ENCODE assay signal across 15 cellular contexts in the genomic region with DNA sequence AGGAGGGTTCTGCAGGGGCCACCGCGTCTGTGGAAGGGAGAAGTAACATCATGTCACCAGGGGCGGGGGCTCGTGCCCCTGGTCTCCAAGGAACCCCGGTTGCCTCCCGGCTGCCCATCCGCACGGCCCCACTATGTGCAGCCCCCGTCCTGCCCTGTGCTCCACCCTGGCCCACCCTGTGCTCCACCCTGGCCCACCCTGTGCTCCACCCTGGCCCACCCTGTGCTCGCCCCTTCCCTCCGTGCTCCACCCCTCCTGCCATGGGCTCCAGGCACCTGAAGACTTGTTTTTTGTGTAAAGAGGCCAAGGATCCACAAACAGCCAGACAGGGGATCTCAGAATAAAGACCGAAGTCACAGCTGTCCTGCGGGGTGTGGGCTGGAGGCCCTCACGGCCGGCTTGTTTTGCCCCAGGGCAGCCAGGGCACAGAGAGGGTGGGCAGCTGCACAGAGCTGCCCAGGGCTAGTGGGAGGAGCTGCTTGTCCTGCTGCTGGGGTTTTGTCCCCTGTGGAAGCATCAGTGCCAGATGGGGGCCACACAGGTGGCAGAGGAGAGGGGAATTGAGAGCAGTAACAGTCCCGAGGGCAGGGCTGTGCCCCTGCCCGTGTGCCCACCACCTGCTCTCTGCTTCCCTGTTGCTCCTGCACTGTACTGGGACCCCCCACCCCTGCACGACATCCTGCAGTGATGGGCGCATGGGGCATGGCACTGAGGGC.
"Had no signal": no experiment of that assay in that cellular context is flagged by ENCODE, and none has a peak within 500 bp of the region (broad histone marks: within the 10 kb centered on the region; RNA-seq: fewer than 3 reads in every experiment).

No MANE protein-coding gene starts in this region.

- H3K4me3 Mint-ChIP-seq: activated naive CD8-positive, alpha-beta T cell; effector memory CD8-positive, alpha-beta T cell; immature natural killer cell; nephron had no signal

- ATAC-seq: effector memory CD8-positive, alpha-beta T cell; left cardiac atrium; mucosa of descending colon had no signal

- H3K9me3 Mint-ChIP-seq: effector memory CD8-positive, alpha-beta T cell; immature natural killer cell; nephron had no signal

- H3K27ac Mint-ChIP-seq: activated naive CD8-positive, alpha-beta T cell; effector memory CD8-positive, alpha-beta T cell; immature natural killer cell; nephron had no signal

- DNase-seq: activated CD4-positive, alpha-beta T cell treated with anti-CD3 and anti-CD28 coated beads, Interleukin-2, amount 50 U/mL, for 4 hours; activated CD4-positive, CD25-positive, alpha-beta regulatory T cell treated with anti-CD3 and anti-CD28 coated beads, Interleukin-2, amount 50 U/mL, for 72 hours; activated gamma-delta T cell; activated T-cell treated with anti-CD3 and anti-CD28 coated beads, Interleukin-2, amount 50 U/mL, for 1 hour; brain microvascular endothelial cell; effector memory CD8-positive, alpha-beta T cell; immature natural killer cell; left cardiac atrium; mucosa of descending colon; ovary; stimulated activated CD4-positive, alpha-beta T cell treated with anti-CD3 and anti-CD28 coated beads, Interleukin-2, amount 100 ng/mL, for 48 hours; stimulated activated CD8-positive, alpha-beta memory T cell treated with anti-CD3 and anti-CD28 coated beads, Interleukin-4, amount 100 ng/mL, for 48 hours; thyroid gland had no signal

- H3K36me3 Mint-ChIP-seq: activated naive CD8-positive, alpha-beta T cell; immature natural killer cell had no signal
